Comparison of ENCODE assay signal across 28 cellular contexts in the genomic region with DNA sequence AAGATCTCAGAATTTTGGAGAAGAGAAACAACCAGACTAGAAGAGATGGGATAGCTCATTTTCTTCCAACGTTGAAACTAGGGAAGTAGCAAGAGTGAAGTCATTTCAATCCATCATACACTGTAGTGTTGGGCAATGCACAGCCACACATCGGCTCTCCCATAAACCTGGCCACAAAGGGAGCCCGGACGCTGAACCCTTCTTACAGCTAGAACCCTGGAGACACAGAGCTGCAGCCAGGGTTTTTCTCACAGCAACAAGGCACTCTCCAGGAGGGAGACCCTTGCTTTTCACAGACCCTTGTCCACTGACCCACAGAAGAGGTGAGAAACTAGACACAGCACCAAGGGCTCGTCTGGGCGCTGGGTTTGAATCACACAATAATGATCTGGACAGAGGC.
"Had no signal": no experiment of that assay in that cellular context is flagged by ENCODE, and none has a peak within 500 bp of the region (broad histone marks: within the 10 kb centered on the region; RNA-seq: fewer than 3 reads in every experiment).

No MANE protein-coding gene starts in this region.

- H3K27ac ChIP-seq: adrenal gland, ascending aorta, gastrocnemius medialis, left ventricle myocardium inferior, neutrophil, pancreas, right lobe of liver, stomach, suprapubic skin, transverse colon, uterus had no signal

- H3K27ac Mint-ChIP-seq: activated naive CD4-positive, alpha-beta T cell treated with anti-CD3 and anti-CD28 coated beads, Interleukin-2, amount 50 U/mL, for 24 hours; activated T-helper 1 cell treated with anti-CD3 and anti-CD28 coated beads, Interleukin-12 subunit alpha, Interleukin-12 subunit beta, Interleukin-2, Interleukin-4 antibody, amounts not matched to agents 30 ng/mL and 10 ng/mL and 1 ng/mL, durations not matched to agents 14 hours and 24 hours and 36 hours; effector memory CD8-positive, alpha-beta T cell; natural killer cell treated with Interleukin-12 subunit alpha and Interleukin-12 subunit beta and Interleukin-15 and Interleukin-18, amount 100 ng/mL, for 72 hours; stimulated activated memory B cell treated with anti-CD40 and anti-IgM and Interleukin-4, amounts not matched to agents 10 μg/mL and 1 μg/mL and 100 μg/mL, for 72 hours; T-helper 1 cell treated with Interleukin-12 subunit alpha and Interleukin-12 subunit beta and Interleukin-4 antibody, amounts not matched to agents 30 μg/mL and 1 μg/mL, for 36 hours had no signal

- H3K4me3 ChIP-seq: adrenal gland, ascending aorta, dorsolateral prefrontal cortex, gastrocnemius medialis, left ventricle myocardium inferior, pancreas, right lobe of liver, stomach, suprapubic skin, transverse colon, uterus had no signal

- ATAC-seq: effector memory CD8-positive, alpha-beta T cell; gastrocnemius medialis; pancreas; right lobe of liver had no signal

- H3K4me1 Mint-ChIP-seq: activated naive CD4-positive, alpha-beta T cell treated with anti-CD3 and anti-CD28 coated beads, Interleukin-2, amount 50 U/mL, for 24 hours; stimulated activated memory B cell treated with anti-CD40 and anti-IgM and Interleukin-4, amounts not matched to agents 10 μg/mL and 1 μg/mL and 100 μg/mL, for 72 hours had no signal

- FAIRE-seq: colon, endothelial cell of umbilical vein, pancreas, small intestine had no signal

- H3K9me3 ChIP-seq: adrenal gland, ascending aorta, gastrocnemius medialis, left ventricle myocardium inferior, neutrophil, pancreas, right lobe of liver, stomach, suprapubic skin, transverse colon, uterus had no signal

- H3K27me3 ChIP-seq: adrenal gland, ascending aorta, dorsolateral prefrontal cortex, gastrocnemius medialis, pancreas, right lobe of liver, stomach, suprapubic skin, transverse colon, uterus had no signal

- H3K4me1 ChIP-seq: adrenal gland, gastrocnemius medialis, left ventricle myocardium inferior, pancreas, right lobe of liver, suprapubic skin, uterus had no signal

- H3K9me3 Mint-ChIP-seq: activated naive CD4-positive, alpha-beta T cell treated with anti-CD3 and anti-CD28 coated beads, Interleukin-2, amount 50 U/mL, for 24 hours; activated T-helper 1 cell treated with anti-CD3 and anti-CD28 coated beads, Interleukin-12 subunit alpha, Interleukin-12 subunit beta, Interleukin-2, Interleukin-4 antibody, amounts not matched to agents 30 ng/mL and 10 ng/mL and 1 ng/mL, durations not matched to agents 14 hours and 24 hours and 36 hours; effector memory CD8-positive, alpha-beta T cell; natural killer cell treated with Interleukin-12 subunit alpha and Interleukin-12 subunit beta and Interleukin-15 and Interleukin-18, amount 100 ng/mL, for 72 hours; stimulated activated memory B cell treated with anti-CD40 and anti-IgM and Interleukin-4, amounts not matched to agents 10 μg/mL and 1 μg/mL and 100 μg/mL, for 72 hours; T-helper 1 cell treated with Interleukin-12 subunit alpha and Interleukin-12 subunit beta and Interleukin-4 antibody, amounts not matched to agents 30 μg/mL and 1 μg/mL, for 36 hours had no signal

- DNase-seq: activated CD4-positive, alpha-beta T cell treated with anti-CD3 and anti-CD28 coated beads for 4 hours; activated CD4-positive, alpha-beta T cell treated with anti-CD3 and anti-CD28 coated beads, Interleukin-2, amount 50 U/mL, for 48 hours; activated CD4-positive, CD25-positive, alpha-beta regulatory T cell; activated gamma-delta T cell treated with Interleukin-2 at 50 U/mL for 16 hours; central memory CD4-positive, alpha-beta T cell; effector memory CD8-positive, alpha-beta T cell; gastrocnemius medialis; left ventricle myocardium inferior; pancreas; right lobe of liver; small intestine; stimulated activated CD4-positive, alpha-beta T cell treated with anti-CD3 and anti-CD28 coated beads, Interleukin-2, amount 100 ng/mL, for 24 hours; stomach; T1000; transverse colon; uterus had no signal

- H3K36me3 ChIP-seq: adrenal gland, ascending aorta, gastrocnemius medialis, left ventricle myocardium inferior, neutrophil, pancreas, right lobe of liver, stomach, suprapubic skin, transverse colon, uterus had no signal

- H3K4me3 Mint-ChIP-seq: activated naive CD4-positive, alpha-beta T cell treated with anti-CD3 and anti-CD28 coated beads, Interleukin-2, amount 50 U/mL, for 24 hours; activated T-helper 1 cell treated with anti-CD3 and anti-CD28 coated beads, Interleukin-12 subunit alpha, Interleukin-12 subunit beta, Interleukin-2, Interleukin-4 antibody, amounts not matched to agents 30 ng/mL and 10 ng/mL and 1 ng/mL, durations not matched to agents 14 hours and 24 hours and 36 hours; effector memory CD8-positive, alpha-beta T cell; natural killer cell treated with Interleukin-12 subunit alpha and Interleukin-12 subunit beta and Interleukin-15 and Interleukin-18, amount 100 ng/mL, for 72 hours; stimulated activated memory B cell treated with anti-CD40 and anti-IgM and Interleukin-4, amounts not matched to agents 10 μg/mL and 1 μg/mL and 100 μg/mL, for 72 hours; T-helper 1 cell treated with Interleukin-12 subunit alpha and Interleukin-12 subunit beta and Interleukin-4 antibody, amounts not matched to agents 30 μg/mL and 1 μg/mL, for 36 hours had no signal

- H3K36me3 Mint-ChIP-seq: activated naive CD4-positive, alpha-beta T cell treated with anti-CD3 and anti-CD28 coated beads, Interleukin-2, amount 50 U/mL, for 24 hours; natural killer cell treated with Interleukin-12 subunit alpha and Interleukin-12 subunit beta and Interleukin-15 and Interleukin-18, amount 100 ng/mL, for 72 hours; stimulated activated memory B cell treated with anti-CD40 and anti-IgM and Interleukin-4, amounts not matched to agents 10 μg/mL and 1 μg/mL and 100 μg/mL, for 72 hours had no signal
